Comparison of ENCODE assay signal across 16 cellular contexts in the genomic region with DNA sequence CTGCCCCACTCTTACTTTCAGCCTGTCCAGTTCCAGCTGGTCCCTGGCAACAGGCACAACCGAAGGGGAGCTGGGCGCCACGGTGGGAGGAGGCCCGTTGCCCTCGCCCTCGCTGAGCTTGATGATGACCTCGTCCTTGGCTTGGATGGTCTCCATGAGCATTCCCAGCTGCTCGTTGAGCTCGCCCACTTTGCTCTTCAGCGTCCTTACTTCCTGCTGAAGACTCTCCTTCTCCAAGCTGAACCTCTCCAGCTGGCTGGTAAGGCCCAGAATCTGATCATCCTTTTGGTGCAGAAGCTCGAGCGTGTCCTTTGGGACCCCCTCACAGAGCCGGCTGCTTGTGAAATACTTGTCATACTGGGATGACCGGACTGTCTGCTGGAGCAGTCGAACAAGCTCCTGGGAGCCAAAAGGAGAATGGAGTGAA. TPM values are rescaled to one million over a fixed set of nuclear protein-coding genes. Genes with fewer than 3 reads are reported as not detected.
DNase-seq lines count a peak whose midpoint lies in the region; ATAC-seq, FAIRE-seq and TF ChIP-seq lines count a peak whose summit lies in the region.
"Had no signal": no experiment of that assay in that cellular context is flagged by ENCODE, and none has a peak within 500 bp of the region (broad histone marks: within the 10 kb centered on the region; RNA-seq: fewer than 3 reads in every experiment).

No MANE protein-coding gene starts in this region.

- peak; percentile 83 to 90 for ATAC-seq in left cardiac atrium
- peak; percentile 39 to 70 (median 62) for ATAC-seq in pancreas
- ATAC-seq in GM19328 (IDR thresholded peaks at IDR 0.05; ENCODE audit: unreplicated experiment), result no peak
- ATAC-seq: K562; stimulated activated naive CD8-positive, alpha-beta T cell treated with anti-CD3 and anti-CD28 coated beads, Interleukin-15, amount 100 ng/mL, for 72 hours had no signal

- intact Hi-C loops in left cardiac atrium (cut with DNase I), result no loop called here
- intact Hi-C loops in pancreas (cut with DNase I), result loop anchor here in 1 of 3 donors (10.0 kb wide), 1 partner anchor 51 kb away; the partner anchor contains the start of gene TBC1D2B

- WGBS in pancreas, 2 donors, result 83 to 84% methylated on average over 15 of the region's 15 CpGs
- 53 to 66% methylated on average over 15 of the region's 15 CpGs for WGBS in tibial nerve, 2 donors

- TF ChIP-seq CTCF in pancreas (IDR thresholded peaks at IDR 0.05) (no peak), tibial nerve (IDR thresholded peaks at IDR 0.05) (no peak)

- peak; percentile 40 for DNase-seq in NCI-H2029 (lab: John Stamatoyannopoulos, UW)
- no peak for DNase-seq in NCI-H2029 treated with DMSO at 0.1 percent for 48 hours (lab: John Stamatoyannopoulos, UW)
- peak; percentile 67 for DNase-seq in left cardiac atrium
- DNase-seq in pancreas, result peak in 2 of 6 donors; percentile 26 to 50
- DNase-seq in tibial nerve (ENCODE audit: low spot score in 2 of 2), result peak; percentile 55 to 59
- DNase-seq in T-helper 9 cell, result no peak
- no peak for DNase-seq in frontal cortex (ENCODE audit: low spot score in 2 of 2)
- DNase-seq: activated CD4-positive, alpha-beta T cell treated with anti-CD3 and anti-CD28 coated beads, Interleukin-2, amount 50 U/mL, for 1 hour; activated naive CD4-positive, alpha-beta T cell treated with Interleukin-2 at 50 U/mL for 16 hours; foreskin melanocyte; NCI-H1694 treated with DMSO at 0.1 percent for 48 hours; stimulated activated naive CD8-positive, alpha-beta T cell treated with anti-CD3 and anti-CD28 coated beads, Interleukin-15, amount 100 ng/mL, for 72 hours had no signal

- H3K4me1 ChIP-seq in pancreas, result peaks cover under 1 to 4% (median 2%) of the 10 kb centered on the region in 3 donors
- H3K4me1 ChIP-seq in tibial nerve, result peaks cover 0 to 36% (median 21%) of the 10 kb centered on the region in 4 donors

- H3K27me3 ChIP-seq in pancreas (no peaks in the 10 kb centered on the region), tibial nerve (no peaks in the 10 kb centered on the region)

- H3K27ac ChIP-seq in pancreas, result peak overlapping the region in 2 of 4 donors; percentile 12 to 38
- peak overlapping the region in 3 of 4 donors; percentile 32 to 76 (median 64) for H3K27ac ChIP-seq in tibial nerve
- H3K27ac ChIP-seq: 22Rv1 had no signal

- peaks cover 0 to 34% (median 5%) of the 10 kb centered on the region in 3 donors for H3K36me3 ChIP-seq in pancreas
- H3K36me3 ChIP-seq in tibial nerve, result peaks cover 0 to 88% (median 4%) of the 10 kb centered on the region in 3 donors

- peak in 1 of 2 donors; percentile 74 for TF ChIP-seq EP300 in tibial nerve (IDR thresholded peaks at IDR 0.05)

- H3K9me3 ChIP-seq in pancreas, result no peaks in the 10 kb centered on the region
- no peaks in the 10 kb centered on the region for H3K9me3 ChIP-seq in tibial nerve

- TF ChIP-seq POLR2A in tibial nerve (IDR thresholded peaks at IDR 0.05), result no peak

- no peak for FAIRE-seq in pancreas (lab: Jason Lieb, UNC)
- no peak for FAIRE-seq in frontal cortex (lab: Jason Lieb, UNC)
- FAIRE-seq: islet of Langerhans, K562 had no signal

- H3K4me3 ChIP-seq in pancreas, result no peak overlapping the region
- no peak overlapping the region for H3K4me3 ChIP-seq in tibial nerve
- H3K4me3 ChIP-seq: K562 had no signal

RNA-seq across cellular contexts. Expression of gene TBC1D2B, which starts 53.4 kb away (rescaled TPM):
- total RNA-seq in left cardiac atrium, result 10 to 100 TPM; 20.5 to 23.7 TPM
- 10 to 100 TPM; 16.1 to 35.8 (median 27.0) TPM for total RNA-seq in pancreas
- 10 to 100 TPM; 13.4 to 13.8 TPM for polyA plus RNA-seq in pancreas
- total RNA-seq in tibial nerve, result 100 to 1,000 TPM in 2 of 4 donors, 10 to 100 TPM in 2; 64.5 to 127 (median 94.5) TPM
- total RNA-seq in frontal cortex, result 10.6 TPM

Comparison
In these comparisons a context has a peak if more than half of its experiments do, and no peak if none do; other contexts are left out.
1. DNase-seq: peak in NCI-H2029 (single experiment), left cardiac atrium (single experiment) and tibial nerve (2 of 2); none in NCI-H2029 treated with DMSO at 0.1 percent for 48 hours (single experiment), T-helper 9 cell (single experiment) and frontal cortex (0 of 2).